13 cellular contexts compared by ENCODE assay signal in the genomic region with DNA sequence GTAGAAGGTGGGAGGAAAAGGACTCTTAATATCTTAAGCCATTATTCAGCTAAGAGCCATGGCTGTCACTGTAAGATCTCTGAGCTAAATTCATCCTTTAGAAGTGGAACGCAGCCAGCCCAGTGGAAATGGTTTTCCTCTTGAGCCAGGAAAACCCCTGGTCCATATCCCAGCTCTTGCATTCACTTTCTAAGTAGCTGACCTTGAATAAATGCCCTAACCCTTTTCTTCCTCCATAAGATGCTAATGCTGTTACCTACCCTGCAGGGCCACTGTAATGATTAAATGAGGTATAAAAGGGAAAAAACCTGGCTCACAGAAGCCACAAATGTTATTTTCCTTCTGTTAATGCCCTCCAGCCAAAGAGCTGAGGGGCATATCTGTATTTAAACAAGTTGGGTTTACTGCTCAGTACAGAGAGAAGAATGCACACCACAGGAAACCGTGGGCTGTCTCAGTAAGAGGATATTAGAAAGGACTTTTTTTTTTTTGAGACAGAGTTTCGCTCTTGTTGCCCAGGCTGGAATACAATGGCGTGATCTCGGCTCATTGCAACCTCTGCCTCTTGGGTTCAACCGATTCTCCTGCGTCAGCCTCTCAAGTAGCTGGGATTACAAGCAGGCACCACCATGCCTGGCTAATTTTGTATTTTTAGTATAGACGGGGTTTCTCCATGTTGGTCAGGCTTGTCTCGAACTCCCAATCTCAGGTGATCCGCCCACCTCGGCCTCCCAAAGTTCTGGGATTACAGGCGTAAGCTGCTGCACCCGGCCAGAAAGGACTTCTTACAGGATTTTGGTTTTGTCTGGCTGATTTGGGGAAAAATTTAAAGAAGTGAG. TPM values are rescaled to one million over a fixed set of nuclear protein-coding genes. Genes with fewer than 3 reads are reported as not detected.
A peak's percentile ranks its signal among the peaks of the same experiment; 100 is the strongest.
DNase-seq lines count a peak whose midpoint lies in the region; ATAC-seq, FAIRE-seq and TF ChIP-seq lines count a peak whose summit lies in the region.
"Had no signal": no experiment of that assay in that cellular context is flagged by ENCODE, and none has a peak within 500 bp of the region (broad histone marks: within the 10 kb centered on the region; RNA-seq: fewer than 3 reads in every experiment).

No MANE protein-coding gene starts in this region.

- H3K4me3 ChIP-seq in Loucy (ENCODE audit: low read length, poor library complexity, severe bottlenecking) (peak overlapping the region; percentile 38), brain microvascular endothelial cell (ENCODE audit: low read depth, low read length) (no peak overlapping the region), gastrocnemius medialis (no peak overlapping the region), left lung (no peak overlapping the region)
- H3K4me3 ChIP-seq: lower lobe of right lung, skin epidermis, tibial artery had no signal

- DNase-seq in GM12892 (ENCODE audit: insufficient read length) (no peak), brain microvascular endothelial cell (peak; percentile 27), gastrocnemius medialis (no peak), SHP77 treated with DMSO at 0.1 percent for 48 hours (lab: John Stamatoyannopoulos, UW) (no peak), left lung (no peak), NCI-H2196 treated with DMSO at 0.1 percent for 48 hours (lab: John Stamatoyannopoulos, UW; ENCODE audit: unreplicated experiment) (no peak)
- DNase-seq: activated naive CD4-positive, alpha-beta T cell; Caco-2; lower lobe of right lung; occipital lobe had no signal

- TF ChIP-seq POLR2A in GM12892 (IDR thresholded peaks at IDR 0.05; ENCODE audit: low read depth, low read length) (no peak), gastrocnemius medialis (IDR thresholded peaks at IDR 0.05) (no peak)

- H3K27me3 ChIP-seq in Loucy (ENCODE audit: insufficient read depth, low read length, poor library complexity, severe bottlenecking) (no peaks in the 10 kb centered on the region), brain microvascular endothelial cell (replicated peaks) (no peaks in the 10 kb centered on the region), gastrocnemius medialis (no peaks in the 10 kb centered on the region), left lung (no peaks in the 10 kb centered on the region)
- H3K27me3 ChIP-seq: tibial artery had no signal

- H3K27ac ChIP-seq in brain microvascular endothelial cell: no peak overlapping the region
- H3K27ac ChIP-seq in gastrocnemius medialis: peak overlapping the region in 3 of 4 donors; percentile 13 to 23 (median 13)
- no peak overlapping the region for H3K27ac ChIP-seq in left lung
- H3K27ac ChIP-seq: lower lobe of right lung, tibial artery had no signal

- H3K36me3 ChIP-seq in Loucy (ENCODE audit: insufficient read depth, low read length) (peaks cover 10% of the 10 kb centered on the region; the same call in 1 of the 2 replicates), brain microvascular endothelial cell (replicated peaks) (peaks cover 7% of the 10 kb centered on the region), gastrocnemius medialis (peaks cover 0 to 75% of the 10 kb centered on the region in 2 donors), left lung (peaks cover 0 to 81% of the 10 kb centered on the region in 2 donors)

- H3K4me1 ChIP-seq in Loucy (ENCODE audit: insufficient read depth, low read length, poor library complexity, severe bottlenecking) (peaks cover 31% of the 10 kb centered on the region), gastrocnemius medialis (no peaks in the 10 kb centered on the region), left lung (no peaks in the 10 kb centered on the region)
- H3K4me1 ChIP-seq: Caco-2, lower lobe of right lung, tibial artery had no signal

- H2AFZ ChIP-seq in Loucy (ENCODE audit: low read length): no peak overlapping the region

- H3K9me3 ChIP-seq in Loucy (ENCODE audit: insufficient read depth, low read depth, low read length): no peaks in the 10 kb centered on the region
- H3K9me3 ChIP-seq in gastrocnemius medialis: no peaks in the 10 kb centered on the region
- no peaks in the 10 kb centered on the region for H3K9me3 ChIP-seq in left lung
- H3K9me3 ChIP-seq: Caco-2, lower lobe of right lung, tibial artery had no signal

- peak; percentile 74 for FAIRE-seq in GM12892 (lab: Jason Lieb, UNC)

- H3F3A ChIP-seq in Loucy (ENCODE audit: low read depth): no peaks in the 10 kb centered on the region; the same call in 1 of the 2 replicates

- no peaks in the 10 kb centered on the region for H3K9me2 ChIP-seq in Loucy (replicated peaks; ENCODE audit: low read depth, low read length)

- peak overlapping the region; percentile 47 for H3K4me2 ChIP-seq in Loucy (ENCODE audit: low read depth, low read length, poor library complexity, severe bottlenecking)

- in situ Hi-C loops in brain microvascular endothelial cell (cut with HindIII; ENCODE audit: low pct_ligation_motif_present, low sequenced_read_pairs) (no loop called here), gastrocnemius medialis (cut with MboI; ENCODE audit: low sequenced_read_pairs in 4 of 4) (loop anchor here in 2 of 4 donors (10.0 to 25.0 kb wide), 3 partner anchors 81 to 467 kb away; partner anchors contain the start of genes CLK3 (in 1 of the 2), PML (in 1 of the 2) and STOML1 (in 1 of the 2))

- intact Hi-C loops in gastrocnemius medialis (cut with DNase I; ENCODE audit: low total_unique reads) (no loop called here), left lung (cut with DNase I) (no loop called here)

- no peaks in the 10 kb centered on the region for H4K20me1 ChIP-seq in Loucy (ENCODE audit: insufficient read depth, low read length, poor library complexity, severe bottlenecking)

- TF ChIP-seq CTCF in Loucy (conservative IDR thresholded peaks at IDR 0.05; ENCODE audit: low read length): no peak
- no peak for TF ChIP-seq CTCF in brain microvascular endothelial cell (IDR thresholded peaks at IDR 0.05; ENCODE audit: low read depth, low read length, missing control alignments)
- no peak for TF ChIP-seq CTCF in gastrocnemius medialis (IDR thresholded peaks at IDR 0.05 in 4 of 5, conservative IDR thresholded peaks at IDR 0.05 in 1 of 5)
- no peak for TF ChIP-seq CTCF in left lung (IDR thresholded peaks at IDR 0.05)

- H3K79me2 ChIP-seq in Loucy (ENCODE audit: insufficient read depth, low read length): no peaks in the 10 kb centered on the region

- H3K9ac ChIP-seq in Loucy (ENCODE audit: low read depth, low read length, poor library complexity, severe bottlenecking): peak overlapping the region; percentile 39

- ATAC-seq in gastrocnemius medialis (no peak), left lung (no peak)
- ATAC-seq: lower lobe of right lung had no signal

RNA-seq across cellular contexts. Expression of gene UBL7, which starts 6.8 kb away (rescaled TPM):
- 62.5 TPM for polyA plus RNA-seq in GM12892 (2012; ENCODE audit: missing spikeins)
- total RNA-seq in gastrocnemius medialis: 100 to 1,000 TPM in 1 of 4 donors, 10 to 100 TPM in 3; 66.4 to 139 (median 83.2) TPM
- 10 to 100 TPM; 32.7 to 42.6 TPM for total RNA-seq in left lung

RNA-seq across cellular contexts. Expression of gene SEMA7A, which starts 20.4 kb away (rescaled TPM):
- polyA plus RNA-seq in GM12892 (2012; ENCODE audit: missing spikeins): 61.4 TPM
- total RNA-seq in gastrocnemius medialis: 1 to 10 TPM in 3 of 4 donors, under 1 TPM in 1; 0.51 to 2.7 (median 2.4) TPM
- total RNA-seq in left lung: 1 to 10 TPM; 4.7 to 7.8 TPM

Comparison
In these comparisons a context has a peak if more than half of its experiments do, and no peak if none do; other contexts are left out.
1. H3K27ac ChIP-seq: peak in gastrocnemius medialis (3 of 4); none in brain microvascular endothelial cell (single experiment) and left lung (0 of 2).